ENCODE assay signal across 31 cellular contexts in the genomic region with DNA sequence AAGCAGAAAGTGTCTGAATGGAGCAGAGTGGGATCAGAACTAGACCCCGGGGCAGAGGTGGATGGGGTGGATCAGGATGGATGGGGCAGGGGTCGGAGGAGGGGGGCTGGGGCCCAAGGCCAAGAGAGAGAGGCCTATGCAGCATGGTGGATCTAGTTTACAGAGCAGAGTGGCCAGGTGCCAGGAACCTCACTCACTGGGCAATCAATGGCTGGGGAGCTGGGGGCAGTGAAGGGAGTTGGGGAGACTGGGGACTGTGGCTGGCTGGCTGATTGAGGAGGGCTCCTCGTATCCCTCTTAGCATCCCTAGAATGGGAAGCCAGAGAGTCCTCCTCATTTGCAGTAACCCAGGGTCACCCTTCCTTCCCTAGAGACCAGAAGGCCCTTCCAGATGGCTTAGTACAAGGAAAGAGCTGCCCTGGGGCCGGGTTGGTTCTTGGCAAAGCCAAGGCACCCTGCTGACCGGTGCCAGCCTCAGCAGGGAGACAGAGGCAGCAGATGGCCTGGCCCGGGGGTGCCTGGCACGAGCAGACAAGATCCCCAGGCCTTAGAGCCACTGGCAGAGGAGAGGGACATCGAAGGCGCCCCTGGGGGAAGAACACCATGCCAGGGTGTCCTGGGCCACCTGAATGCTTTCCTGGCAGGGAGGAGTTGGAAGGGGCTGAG. TPM values are rescaled to one million over a fixed set of nuclear protein-coding genes. Genes with fewer than 3 reads are reported as not detected.
A peak's percentile ranks its signal among the peaks of the same experiment; 100 is the strongest.
DNase-seq lines count a peak whose midpoint lies in the region; ATAC-seq and TF ChIP-seq lines count a peak whose summit lies in the region.
"Had no signal": no experiment of that assay in that cellular context is flagged by ENCODE, and none has a peak within 500 bp of the region (broad histone marks: within the 10 kb centered on the region; RNA-seq: fewer than 3 reads in every experiment).

No MANE protein-coding gene starts in this region.

- H3K4me3 Mint-ChIP-seq in mesothelial cell of epicardium = no peak overlapping the region
- H3K4me3 Mint-ChIP-seq: activated T-cell treated with anti-CD3 and anti-CD28 coated beads, Interleukin-2, amount 50 U/mL, for 72 hours; CD8-positive, alpha-beta memory T cell; stimulated activated naive CD8-positive, alpha-beta T cell treated with anti-CD3 and anti-CD28 coated beads, Interleukin-15, amount 100 ng/mL, for 72 hours had no signal

- no peaks in the 10 kb centered on the region for H3K36me3 Mint-ChIP-seq in mesothelial cell of epicardium

- WGBS in right cardiac atrium = 79% methylated on average over 9 of the region's 9 CpGs

- intact Hi-C loops in right cardiac atrium (cut with DNase I) = no loop called here

- ATAC-seq in right cardiac atrium (no peak), HG03378 (IDR thresholded peaks at IDR 0.05; ENCODE audit: unreplicated experiment) (no peak)
- ATAC-seq: activated T-cell treated with anti-CD3 and anti-CD28 coated beads, Interleukin-2, amount 50 U/mL, for 72 hours; heart left ventricle; left colon had no signal

- no peak overlapping the region for H3K27ac Mint-ChIP-seq in mesothelial cell of epicardium
- H3K27ac Mint-ChIP-seq: activated T-cell treated with anti-CD3 and anti-CD28 coated beads, Interleukin-2, amount 50 U/mL, for 72 hours; CD8-positive, alpha-beta memory T cell; stimulated activated naive CD8-positive, alpha-beta T cell treated with anti-CD3 and anti-CD28 coated beads, Interleukin-15, amount 100 ng/mL, for 72 hours had no signal

- no peaks in the 10 kb centered on the region for H3K9me3 ChIP-seq in right cardiac atrium (ENCODE audit: control insufficient read depth, low read length)
- H3K9me3 ChIP-seq in right atrium auricular region = no peaks in the 10 kb centered on the region
- H3K9me3 ChIP-seq: heart left ventricle, MG63, SJSA1 had no signal

- peak in 2 of 3 donors; percentile 44 to 49 for DNase-seq in right cardiac atrium
- DNase-seq in right atrium auricular region (ENCODE audit: low spot score) = no peak
- peak in 40 of 51 donors; percentile 26 to 90 (median 66) for DNase-seq in hypothalamus (lab: John Stamatoyannopoulos, UW)
- no peak for DNase-seq in SIG-M5 treated with dmso at 0.1 percent for 504 hours (lab: John Stamatoyannopoulos, UW; ENCODE audit: unreplicated experiment)
- no peak for DNase-seq in mesothelial cell of epicardium (ENCODE audit: low spot score in 2 of 2, unreplicated experiment in 2 of 2)
- DNase-seq: activated CD4-positive, alpha-beta T cell treated with anti-CD3 and anti-CD28 coated beads, Interleukin-2, amount 50 U/mL, for 4 hours; activated CD4-positive, CD25-positive, alpha-beta regulatory T cell; activated naive CD4-positive, alpha-beta T cell; activated T-cell treated with anti-CD3 and anti-CD28 coated beads, Interleukin-2, amount 50 U/mL, for 72 hours; AML-193; brain microvascular endothelial cell; CD8-positive, alpha-beta memory T cell; GDM1; heart left ventricle; KG1; left colon; mammary epithelial cell; MG63; NCI-H1436; NCI-H526 treated with DMSO at 0.1 percent for 48 hours; stimulated activated naive CD8-positive, alpha-beta T cell treated with anti-CD3 and anti-CD28 coated beads, Interleukin-15, amount 100 ng/mL, for 72 hours; T-helper 1 cell; trophoblast cell had no signal

- TF ChIP-seq CTCF in right atrium auricular region (IDR thresholded peaks at IDR 0.05) (no peak), mesothelial cell of epicardium (IDR thresholded peaks at IDR 0.05; ENCODE audit: unreplicated experiment) (no peak)

- H3K27me3 Mint-ChIP-seq in mesothelial cell of epicardium (ENCODE audit: low read depth) = peaks cover 73% of the 10 kb centered on the region

- no peaks in the 10 kb centered on the region for H3K27me3 ChIP-seq in right cardiac atrium (ENCODE audit: control insufficient read depth, insufficient read depth)
- peaks cover 19 to 27% of the 10 kb centered on the region in 2 donors for H3K27me3 ChIP-seq in right atrium auricular region
- H3K27me3 ChIP-seq: MG63 had no signal

- peaks cover 14% of the 10 kb centered on the region for H3K4me1 Mint-ChIP-seq in mesothelial cell of epicardium

- H3K9me3 Mint-ChIP-seq in mesothelial cell of epicardium = no peaks in the 10 kb centered on the region
- H3K9me3 Mint-ChIP-seq: activated T-cell treated with anti-CD3 and anti-CD28 coated beads, Interleukin-2, amount 50 U/mL, for 72 hours; stimulated activated naive CD8-positive, alpha-beta T cell treated with anti-CD3 and anti-CD28 coated beads, Interleukin-15, amount 100 ng/mL, for 72 hours had no signal

- H3K4me3 ChIP-seq in right cardiac atrium (ENCODE audit: low read length) (no peak overlapping the region), right atrium auricular region (no peak overlapping the region)
- H3K4me3 ChIP-seq: coronary artery, HAP-1, heart left ventricle, MG63, SJSA1 had no signal

- H3K4me1 ChIP-seq in right cardiac atrium (ENCODE audit: control insufficient read depth, insufficient read depth, low read length) = no peaks in the 10 kb centered on the region
- H3K4me1 ChIP-seq in right atrium auricular region = peaks cover 0 to 23% of the 10 kb centered on the region in 2 donors
- H3K4me1 ChIP-seq: HAP-1 had no signal

- H3K27ac ChIP-seq in right cardiac atrium (ENCODE audit: low read length) = no peak overlapping the region
- no peak overlapping the region for H3K27ac ChIP-seq in right atrium auricular region
- H3K27ac ChIP-seq in angular gyrus (ENCODE audit: low read depth, low read length) = peak overlapping the region; percentile 95
- H3K27ac ChIP-seq in temporal lobe (ENCODE audit: low read depth, low read length) = peak overlapping the region; percentile 94
- H3K27ac ChIP-seq: brain microvascular endothelial cell, coronary artery, heart left ventricle, SJSA1 had no signal

- no peaks in the 10 kb centered on the region for H3K36me3 ChIP-seq in right atrium auricular region
- H3K36me3 ChIP-seq: brain microvascular endothelial cell, HAP-1, heart left ventricle, MG63, SJSA1 had no signal

RNA-seq across cellular contexts. Expression of a gene that starts 36.8 kb away (rescaled TPM):
- total RNA-seq in right cardiac atrium (1 to 10 TPM in 3 of 4 donors, under 1 TPM in 1; 0.89 to 4.8 (median 3.0) TPM), right atrium auricular region (1 to 10 TPM in 1 of 2 donors, under 1 TPM in 1; 0.52 to 1.1 TPM), temporal lobe (29.0 TPM), mesothelial cell of epicardium (19.4 to 21.4 TPM (median 20.8 TPM) in 3 replicates)
- 2.6 TPM for polyA plus RNA-seq in right cardiac atrium
- total RNA-seq: fibroblast of villous mesenchyme, RPMI7951, SJSA1 had no signal
- polyA plus RNA-seq: CD8-positive, alpha-beta memory T cell had no signal

Comparison
In these comparisons a context has a peak if more than half of its experiments do, and no peak if none do; other contexts are left out.
1. DNase-seq: peak in right cardiac atrium (2 of 3) and hypothalamus (40 of 51); none in right atrium auricular region (single experiment), SIG-M5 treated with dmso at 0.1 percent for 504 hours (single experiment) and mesothelial cell of epicardium (0 of 2).
2. H3K27ac ChIP-seq: peak in angular gyrus (single experiment) and temporal lobe (single experiment); none in right cardiac atrium (single experiment) and right atrium auricular region (0 of 2).